In the genomic region with DNA sequence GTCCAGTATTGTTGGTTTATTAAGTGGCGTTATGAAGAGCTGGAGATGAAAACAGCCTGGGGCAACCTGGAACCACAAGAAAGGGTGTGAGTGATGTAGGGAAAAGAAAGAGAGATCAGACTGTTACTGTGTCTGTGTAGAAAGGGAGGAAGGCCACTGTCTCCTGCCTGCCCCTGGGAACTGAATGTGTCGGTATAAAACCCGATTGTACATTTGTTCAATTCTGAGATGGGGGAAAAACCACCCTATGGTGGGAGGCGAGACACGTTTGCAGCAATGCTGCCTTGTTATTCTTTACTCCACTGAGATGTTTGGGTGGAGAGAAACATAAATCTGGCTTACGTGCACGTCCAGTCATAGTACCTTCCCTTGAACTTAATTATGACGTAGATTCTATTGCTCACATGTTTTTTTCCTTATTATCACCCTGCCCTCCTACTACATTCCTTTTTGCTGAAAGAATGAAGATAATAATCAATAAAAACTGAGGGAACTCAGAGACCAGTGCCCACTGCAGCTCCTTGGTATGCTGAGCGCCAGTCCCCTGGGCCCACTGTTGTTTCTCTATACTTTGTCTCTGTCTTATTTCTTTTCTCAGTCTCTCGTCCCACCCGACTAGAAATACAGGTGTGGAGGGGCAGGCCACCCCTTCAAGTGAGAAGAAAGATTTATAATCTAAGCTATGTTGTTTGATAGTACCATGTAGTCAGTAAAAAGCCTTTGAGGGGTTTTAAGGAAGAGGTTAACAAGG, we compare ENCODE assay signal across 11 cellular contexts. TPM values are rescaled to one million over a fixed set of nuclear protein-coding genes. Genes with fewer than 3 reads are reported as not detected.
A peak's percentile ranks its signal among the peaks of the same experiment; 100 is the strongest.
DNase-seq lines count a peak whose midpoint lies in the region; ATAC-seq and TF ChIP-seq lines count a peak whose summit lies in the region.
"Not testable (repeated sequence)": the region's sequence is repeated elsewhere in the genome, so short reads cannot be mapped to it uniquely, and the experiment has no call there.
"Had no signal": no experiment of that assay in that cellular context is flagged by ENCODE, and none has a peak within 500 bp of the region (broad histone marks: within the 10 kb centered on the region; RNA-seq: fewer than 3 reads in every experiment).

No MANE protein-coding gene starts in this region.

- H3K27me3 ChIP-seq in BLaER1 treated with 17β-estradiol and CSF1 and Interleukin-3, amounts not matched to agents 10 nM and 100 nM; HL-60 (ENCODE audit: insufficient read depth, poor library complexity, severe bottlenecking); Peyer's patch: not testable (repeated sequence)

- peak overlapping the region; percentile 72 for H3K4me3 Mint-ChIP-seq in central memory CD8-positive, alpha-beta T cell
- H3K4me3 Mint-ChIP-seq in osteocyte (ENCODE audit: unreplicated experiment) = not testable (repeated sequence)
- H3K4me3 Mint-ChIP-seq in stimulated activated naive CD8-positive, alpha-beta T cell treated with anti-CD3 and anti-CD28 coated beads, Interleukin-15, Interleukin-2, amounts not matched to agents 100 ng/mL and 50 ng/mL, for 24 hours = peak overlapping the region; percentile 84

- ATAC-seq in central memory CD8-positive, alpha-beta T cell (replicated peaks; ENCODE audit: extremely low read depth, poor library complexity, severe bottlenecking) = peak; percentile 43

- not testable (repeated sequence) for H3K9me3 Mint-ChIP-seq in central memory CD8-positive, alpha-beta T cell; osteocyte (ENCODE audit: unreplicated experiment); stimulated activated naive CD8-positive, alpha-beta T cell treated with anti-CD3 and anti-CD28 coated beads, Interleukin-15, Interleukin-2, amounts not matched to agents 100 ng/mL and 50 ng/mL, for 24 hours

- peaks cover 40% of the 10 kb centered on the region for H3K36me3 Mint-ChIP-seq in central memory CD8-positive, alpha-beta T cell (ENCODE audit: insufficient read depth)
- H3K36me3 Mint-ChIP-seq in osteocyte (ENCODE audit: unreplicated experiment); stimulated activated naive CD8-positive, alpha-beta T cell treated with anti-CD3 and anti-CD28 coated beads, Interleukin-15, Interleukin-2, amounts not matched to agents 100 ng/mL and 50 ng/mL, for 24 hours (ENCODE audit: low read depth): not testable (repeated sequence)

- not testable (repeated sequence) for H3K27me3 Mint-ChIP-seq in central memory CD8-positive, alpha-beta T cell; osteocyte (ENCODE audit: unreplicated experiment); stimulated activated naive CD8-positive, alpha-beta T cell treated with anti-CD3 and anti-CD28 coated beads, Interleukin-15, Interleukin-2, amounts not matched to agents 100 ng/mL and 50 ng/mL, for 24 hours

- H3K9me3 ChIP-seq in BLaER1 treated with 17β-estradiol and CSF1 and Interleukin-3, amounts not matched to agents 10 nM and 100 nM (replicated peaks in 1 of 11); Peyer's patch: not testable (repeated sequence)

- DNase-seq in HL-60 (ENCODE audit: low read depth in 1 of 2, low spot score in 1 of 2); Peyer's patch; osteocyte (ENCODE audit: extremely low spot score, unreplicated experiment): not testable (repeated sequence)
- DNase-seq in activated CD8-positive, alpha-beta memory T cell treated with anti-CD3 and anti-CD28 coated beads, Interleukin-2, amount 50 U/mL, for 4 hours = peak; percentile 50
- peak in 1 of 2 donors; percentile 74 for DNase-seq in central memory CD8-positive, alpha-beta T cell (ENCODE audit: low spot score in 2 of 2)
- DNase-seq in islet precursor cell = peak; percentile 55

- H3K27ac Mint-ChIP-seq in central memory CD8-positive, alpha-beta T cell (ENCODE audit: low read depth) = peak overlapping the region; percentile 99
- H3K27ac Mint-ChIP-seq in osteocyte (ENCODE audit: unreplicated experiment) = peak overlapping the region; percentile 93
- peak overlapping the region; percentile 94 for H3K27ac Mint-ChIP-seq in stimulated activated naive CD8-positive, alpha-beta T cell treated with anti-CD3 and anti-CD28 coated beads, Interleukin-15, Interleukin-2, amounts not matched to agents 100 ng/mL and 50 ng/mL, for 24 hours

- not testable (repeated sequence) for TF ChIP-seq POLR2A in Peyer's patch (IDR thresholded peaks at IDR 0.05)

- TF ChIP-seq CTCF in HL-60 (IDR thresholded peaks at IDR 0.05; ENCODE audit: insufficient read depth, low read length); Peyer's patch (IDR thresholded peaks at IDR 0.05); osteocyte (IDR thresholded peaks at IDR 0.05): not testable (repeated sequence)

- H3K4me1 ChIP-seq in BLaER1 treated with 17β-estradiol and CSF1 and Interleukin-3, amounts not matched to agents 10 nM and 100 nM = peaks cover 50 to 81% (median 72%) of the 10 kb centered on the region in 10 experiments
- not testable (repeated sequence) for H3K4me1 ChIP-seq in Peyer's patch

- H3K4me1 Mint-ChIP-seq in central memory CD8-positive, alpha-beta T cell = peaks cover 60% of the 10 kb centered on the region
- H3K4me1 Mint-ChIP-seq in osteocyte (ENCODE audit: unreplicated experiment) = peaks cover 81% of the 10 kb centered on the region
- peaks cover 86% of the 10 kb centered on the region for H3K4me1 Mint-ChIP-seq in stimulated activated naive CD8-positive, alpha-beta T cell treated with anti-CD3 and anti-CD28 coated beads, Interleukin-15, Interleukin-2, amounts not matched to agents 100 ng/mL and 50 ng/mL, for 24 hours (ENCODE audit: low read depth)

- H3K4me3 ChIP-seq in BLaER1 treated with 17β-estradiol and CSF1 and Interleukin-3, amounts not matched to agents 10 nM and 100 nM; HL-60 (replicated peaks; ENCODE audit: insufficient read depth, low read length); Peyer's patch: not testable (repeated sequence)

- peak overlapping the region in 9 of 11 experiments; percentile 42 to 79 (median 61); a peak in 15 of 22 replicates for H3K9ac ChIP-seq in BLaER1 treated with 17β-estradiol and CSF1 and Interleukin-3, amounts not matched to agents 10 nM and 100 nM

- peak overlapping the region; percentile 57 to 87 (median 70) for H3K4me2 ChIP-seq in BLaER1 treated with 17β-estradiol and CSF1 and Interleukin-3, amounts not matched to agents 10 nM and 100 nM

- not testable (repeated sequence) for H3K36me3 ChIP-seq in BLaER1 treated with 17β-estradiol and CSF1 and Interleukin-3, amounts not matched to agents 10 nM and 100 nM; Peyer's patch

- H3K27ac ChIP-seq in BLaER1 treated with 17β-estradiol and CSF1 and Interleukin-3, amounts not matched to agents 10 nM and 100 nM = peak overlapping the region; percentile 25 to 93 (median 76); a peak in 21 of 22 replicates
- H3K27ac ChIP-seq in HL-60 (replicated peaks) (peak overlapping the region; percentile 97), Peyer's patch (peak overlapping the region in 3 of 4 donors; percentile 33 to 73 (median 42))

- not testable (repeated sequence) for H4K20me1 ChIP-seq in BLaER1 treated with 17β-estradiol and CSF1 and Interleukin-3, amounts not matched to agents 10 nM and 100 nM

RNA-seq across cellular contexts. Expression of a gene that starts 4.9 kb away (rescaled TPM):
- total RNA-seq in Peyer's patch = 10 to 100 TPM in 1 of 4 donors, 1 to 10 TPM in 3; 3.3 to 17.9 (median 6.6) TPM
- 3.2 and 4.9 TPM in 2 replicates for total RNA-seq in osteocyte
- total RNA-seq: Daoy had no signal

RNA-seq across cellular contexts. Expression of a gene that starts 14.9 kb away (rescaled TPM):
- total RNA-seq in Peyer's patch = 1 to 10 TPM in 3 of 4 donors, not detected in 1; 2.1 to 5.8 (median 5.6) TPM
- total RNA-seq in osteocyte = 3.1 and 3.3 TPM in 2 replicates
- total RNA-seq: Daoy had no signal

RNA-seq across cellular contexts. Expression of a gene that starts 25.7 kb away (rescaled TPM):
- total RNA-seq in Peyer's patch (1 to 10 TPM in 2 of 4 donors, not detected in 2; 1.6 to 2.8 TPM), osteocyte (4.9 and 6.7 TPM in 2 replicates)
- total RNA-seq: aorta, Daoy, thyroid gland had no signal

RNA-seq across cellular contexts. Expression of a gene that starts 41.1 kb away (rescaled TPM):
- 1 to 10 TPM in 3 of 4 donors, not detected in 1; 1.8 to 8.3 (median 4.7) TPM for total RNA-seq in Peyer's patch
- total RNA-seq in osteocyte = 3.0 and 3.6 TPM in 2 replicates

RNA-seq across cellular contexts. Expression of a gene that starts 58.5 kb away (rescaled TPM):
- total RNA-seq in Peyer's patch (1 to 10 TPM in 3 of 4 donors, not detected in 1; 1.3 to 3.3 (median 1.9) TPM), osteocyte (not detected in 2 replicates)
- total RNA-seq: Daoy had no signal

Comparison
In these comparisons a context has a peak if more than half of its experiments do, and no peak if none do; other contexts are left out.
1. H3K27ac ChIP-seq: peak in every context shown above with its lines; median percentile 97 in HL-60; 76 in BLaER1 treated with 17β-estradiol and CSF1 and Interleukin-3, amounts not matched to agents 10 nM and 100 nM; 42 in Peyer's patch.